In the genomic region with DNA sequence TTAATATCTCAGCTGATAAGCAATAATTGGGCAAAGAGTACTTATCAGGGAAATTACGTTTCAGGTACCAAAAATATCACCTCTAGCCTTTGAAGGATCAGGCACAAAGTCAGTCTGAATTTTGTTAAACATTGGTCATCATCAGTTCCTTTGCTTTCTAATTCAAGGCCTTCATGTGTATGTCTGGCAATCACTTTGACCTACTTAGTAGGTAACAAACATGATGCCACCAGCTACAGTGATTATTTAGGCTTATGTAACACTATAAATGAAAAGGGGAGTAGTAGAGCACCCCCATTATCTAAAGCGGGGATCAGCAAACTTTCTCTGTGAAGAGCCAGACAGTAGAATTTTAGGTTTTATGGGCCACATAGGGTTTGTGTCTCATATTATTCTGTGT, we compare ENCODE assay signal across 16 cellular contexts.
DNase-seq lines count a peak whose midpoint lies in the region; ATAC-seq and TF ChIP-seq lines count a peak whose summit lies in the region.
"Had no signal": no experiment of that assay in that cellular context is flagged by ENCODE, and none has a peak within 500 bp of the region (broad histone marks: within the 10 kb centered on the region; RNA-seq: fewer than 3 reads in every experiment).

No MANE protein-coding gene starts in this region.

- CTCF ChIA-PET in MCF 10A (lab: Yijun Ruan, JAX), result interaction anchor here (0.7 to 1.6 kb wide), 4 partner anchors 10 to 301 kb away, joined by 3 to 4 read pairs (median 3); no protein-coding TSS in a partner anchor

- DNase-seq in MCF 10A (ENCODE audit: unreplicated experiment), result no peak
- no peak for DNase-seq in breast epithelium (ENCODE audit: low spot score in 2 of 2)
- DNase-seq in progenitor cell of endocrine pancreas (ENCODE audit: low spot score, unreplicated experiment), result no peak
- no peak for DNase-seq in activated CD4-positive, CD25-positive, alpha-beta regulatory T cell treated with anti-CD3 and anti-CD28 coated beads, Interleukin-2, amount 50 U/mL, for 72 hours
- no peak for DNase-seq in activated T-helper 2 cell treated with anti-CD3 and anti-CD28 coated beads, Interferon-gamma antibody, Interleukin-2, Interleukin-4, amounts not matched to agents 10 μg/mL and 5 μg/mL and 100 μg/mL, durations not matched to agents 14 hours and 24 hours and 36 hours (ENCODE audit: low spot score)
- DNase-seq: DMS 273 treated with DMSO at 0.1 percent for 48 hours, EL, NCI-H146, NCI-H226, NCI-H526 had no signal

- H3K27ac ChIP-seq in breast epithelium, result no peak overlapping the region
- peak overlapping the region; percentile 19 for H3K27ac ChIP-seq in cingulate gyrus (ENCODE audit: low read depth, low read length)
- H3K27ac ChIP-seq: 22Rv1, SJSA1 had no signal

- peaks cover 69% of the 10 kb centered on the region for H3K36me3 Mint-ChIP-seq in MCF 10A (ENCODE audit: insufficient read depth, unreplicated experiment)
- peaks cover 14% of the 10 kb centered on the region for H3K36me3 Mint-ChIP-seq in progenitor cell of endocrine pancreas (ENCODE audit: insufficient read depth)
- peaks cover 33% of the 10 kb centered on the region for H3K36me3 Mint-ChIP-seq in activated T-helper 2 cell treated with anti-CD3 and anti-CD28 coated beads, Interferon-gamma antibody, Interleukin-2, Interleukin-4, amounts not matched to agents 10 μg/mL and 5 μg/mL and 100 μg/mL, durations not matched to agents 14 hours and 24 hours and 36 hours (ENCODE audit: low read depth)

- TF ChIP-seq CTCF in MCF 10A (IDR thresholded peaks at IDR 0.05; ENCODE audit: unreplicated experiment) (no peak), breast epithelium (IDR thresholded peaks at IDR 0.05) (no peak), progenitor cell of endocrine pancreas (IDR thresholded peaks at IDR 0.05; ENCODE audit: unreplicated experiment) (no peak)

- no peaks in the 10 kb centered on the region for H3K36me3 ChIP-seq in breast epithelium

- no peaks in the 10 kb centered on the region for H3K27me3 ChIP-seq in breast epithelium
- H3K27me3 ChIP-seq: SJSA1 had no signal

- ATAC-seq in GM18868 (IDR thresholded peaks at IDR 0.05; ENCODE audit: unreplicated experiment), result no peak
- ATAC-seq in GM19351 (IDR thresholded peaks at IDR 0.05; ENCODE audit: unreplicated experiment), result no peak
- ATAC-seq: HCT116 had no signal

- intact Hi-C loops in MCF 10A (cut with micrococcal nuclease) (no loop called here), breast epithelium (cut with DNase I; ENCODE audit: low total_unique reads) (no loop called here)
- intact Hi-C loops in activated T-helper 2 cell treated with anti-CD3 and anti-CD28 coated beads, Interferon-gamma antibody, Interleukin-2, Interleukin-4, amounts not matched to agents 10 μg/mL and 5 μg/mL and 100 μg/mL, durations not matched to agents 14 hours and 24 hours and 36 hours (cut with micrococcal nuclease), result no loop called here

- POLR2A ChIA-PET in MCF 10A (lab: Yijun Ruan, JAX), result interaction anchor here (0.6 to 4.1 kb wide), 3 partner anchors 9 to 125 kb away, joined by 3 to 23 read pairs (median 4); partner anchors contain the start of gene RTN4

- no peak for TF ChIP-seq POLR2A in breast epithelium (IDR thresholded peaks at IDR 0.05)

- H3K4me3 Mint-ChIP-seq in MCF 10A (ENCODE audit: unreplicated experiment), result no peak overlapping the region
- H3K4me3 Mint-ChIP-seq in progenitor cell of endocrine pancreas (ENCODE audit: low read depth), result no peak overlapping the region
- H3K4me3 Mint-ChIP-seq in activated T-helper 2 cell treated with anti-CD3 and anti-CD28 coated beads, Interferon-gamma antibody, Interleukin-2, Interleukin-4, amounts not matched to agents 10 μg/mL and 5 μg/mL and 100 μg/mL, durations not matched to agents 14 hours and 24 hours and 36 hours (ENCODE audit: low read depth), result no peak overlapping the region

- no peaks in the 10 kb centered on the region for H3K9me3 Mint-ChIP-seq in MCF 10A (ENCODE audit: unreplicated experiment)
- H3K9me3 Mint-ChIP-seq in progenitor cell of endocrine pancreas (ENCODE audit: low read depth), result no peaks in the 10 kb centered on the region
- H3K9me3 Mint-ChIP-seq in activated T-helper 2 cell treated with anti-CD3 and anti-CD28 coated beads, Interferon-gamma antibody, Interleukin-2, Interleukin-4, amounts not matched to agents 10 μg/mL and 5 μg/mL and 100 μg/mL, durations not matched to agents 14 hours and 24 hours and 36 hours, result no peaks in the 10 kb centered on the region

- no TSS peak for BruUV-seq in MCF 10A (replicated peaks; lab: Mats Ljungman, UMichigan)

- peaks cover 14% of the 10 kb centered on the region for H3K4me1 Mint-ChIP-seq in MCF 10A (ENCODE audit: insufficient read depth, unreplicated experiment)
- H3K4me1 Mint-ChIP-seq in progenitor cell of endocrine pancreas (ENCODE audit: low read depth), result peaks cover 16% of the 10 kb centered on the region
- H3K4me1 Mint-ChIP-seq in activated T-helper 2 cell treated with anti-CD3 and anti-CD28 coated beads, Interferon-gamma antibody, Interleukin-2, Interleukin-4, amounts not matched to agents 10 μg/mL and 5 μg/mL and 100 μg/mL, durations not matched to agents 14 hours and 24 hours and 36 hours (ENCODE audit: low read depth), result peaks cover 13% of the 10 kb centered on the region

- H3K27me3 Mint-ChIP-seq in MCF 10A (ENCODE audit: insufficient read depth, unreplicated experiment) (no peaks in the 10 kb centered on the region), progenitor cell of endocrine pancreas (no peaks in the 10 kb centered on the region)
- H3K27me3 Mint-ChIP-seq in activated T-helper 2 cell treated with anti-CD3 and anti-CD28 coated beads, Interferon-gamma antibody, Interleukin-2, Interleukin-4, amounts not matched to agents 10 μg/mL and 5 μg/mL and 100 μg/mL, durations not matched to agents 14 hours and 24 hours and 36 hours (ENCODE audit: low read depth), result no peaks in the 10 kb centered on the region

- H3K4me1 ChIP-seq in breast epithelium, result peaks cover 0 to 9% of the 10 kb centered on the region in 2 donors
- H3K4me1 ChIP-seq: SJSA1 had no signal

- H3K27ac Mint-ChIP-seq in MCF 10A (ENCODE audit: low read depth, unreplicated experiment) (peak overlapping the region; percentile 54), progenitor cell of endocrine pancreas (peak overlapping the region; percentile 13)
- no peak overlapping the region for H3K27ac Mint-ChIP-seq in activated T-helper 2 cell treated with anti-CD3 and anti-CD28 coated beads, Interferon-gamma antibody, Interleukin-2, Interleukin-4, amounts not matched to agents 10 μg/mL and 5 μg/mL and 100 μg/mL, durations not matched to agents 14 hours and 24 hours and 36 hours

- no peaks in the 10 kb centered on the region for H3K9me3 ChIP-seq in breast epithelium
- H3K9me3 ChIP-seq: SJSA1 had no signal

- no peak overlapping the region for H3K4me3 ChIP-seq in breast epithelium
- H3K4me3 ChIP-seq: SJSA1 had no signal
